ENCODE assay signal across 18 cellular contexts in genomic region chr1:39255212-39255611, GRCh38. TPM values are rescaled to one million over a fixed set of nuclear protein-coding genes. Genes with fewer than 3 reads are reported as not detected.
A peak's percentile ranks its signal among the peaks of the same experiment; 100 is the strongest.
DNase-seq lines count a peak whose midpoint lies in the region; TF ChIP-seq lines count a peak whose summit lies in the region.
"Had no signal": no experiment of that assay in that cellular context is flagged by ENCODE, and none has a peak within 500 bp of the region (broad histone marks: within the 10 kb centered on the region; RNA-seq: fewer than 3 reads in every experiment).

No MANE protein-coding gene starts in this region.

- TF ChIP-seq POLR2A in suprapubic skin (IDR thresholded peaks at IDR 0.05), result no peak

- in situ Hi-C loops in GM23248 (cut with MboI), result no loop called here

- peaks cover 43% of the 10 kb centered on the region for H3K79me2 ChIP-seq in GM23248 (ENCODE audit: insufficient read depth)
- H3K79me2 ChIP-seq in fibroblast of lung (ENCODE audit: control insufficient read depth, insufficient read depth, low read length), result peaks cover 31% of the 10 kb centered on the region
- peaks cover 63% of the 10 kb centered on the region for H3K79me2 ChIP-seq in smooth muscle cell (ENCODE audit: low read depth)

- H3K4me2 ChIP-seq in GM23248 (ENCODE audit: unreplicated experiment) (peak overlapping the region; percentile 36), fibroblast of lung (ENCODE audit: extremely low read depth, insufficient read depth, low read length) (peak overlapping the region; percentile 60), smooth muscle cell (no peak overlapping the region)

- H3K4me3 ChIP-seq in GM23248 (no peak overlapping the region), SJSA1 (no peak overlapping the region), fibroblast of lung (replicated peaks in 1 of 4; ENCODE audit: control extremely low read depth in 1 of 4, insufficient read depth in 1 of 4, low read depth in 3 of 4, low read length in 4 of 4) (no peak overlapping the region), smooth muscle cell (no peak overlapping the region), suprapubic skin (no peak overlapping the region)
- H3K4me3 ChIP-seq: adrenal gland, lower lobe of right lung, SJCRH30, upper lobe of right lung had no signal

- no peak overlapping the region for H2AFZ ChIP-seq in GM23248
- H2AFZ ChIP-seq in fibroblast of lung (ENCODE audit: low read length), result no peak overlapping the region
- no peak overlapping the region for H2AFZ ChIP-seq in smooth muscle cell (ENCODE audit: low read depth)

- H3K9ac ChIP-seq in GM23248 (no peak overlapping the region), fibroblast of lung (ENCODE audit: insufficient read depth, low read length) (no peak overlapping the region), smooth muscle cell (ENCODE audit: low read depth) (peak overlapping the region; percentile 38)

- no peaks in the 10 kb centered on the region for H3K9me2 ChIP-seq in GM23248 (ENCODE audit: insufficient read depth)

- H3K9me3 ChIP-seq in GM23248 (ENCODE audit: low read depth) (no peaks in the 10 kb centered on the region), SJSA1 (replicated peaks) (no peaks in the 10 kb centered on the region), fibroblast of lung (ENCODE audit: control insufficient read depth, insufficient read depth, low read depth, low read length) (no peaks in the 10 kb centered on the region), smooth muscle cell (replicated peaks; ENCODE audit: low read depth) (no peaks in the 10 kb centered on the region), suprapubic skin (no peaks in the 10 kb centered on the region)
- H3K9me3 ChIP-seq: adrenal gland, lower lobe of right lung, SJCRH30, upper lobe of right lung had no signal

- TF ChIP-seq EP300 in suprapubic skin (IDR thresholded peaks at IDR 0.05), result no peak

- TF ChIP-seq CTCF in fibroblast of lung (conservative IDR thresholded peaks at IDR 0.05 in 1 of 2, IDR thresholded peaks at IDR 0.05 in 1 of 2; ENCODE audit: low read depth in 1 of 2, low read length in 2 of 2) (no peak), smooth muscle cell (IDR thresholded peaks at IDR 0.05; ENCODE audit: borderline replicate concordance, insufficient read depth, poor library complexity, severe bottlenecking) (no peak), suprapubic skin (IDR thresholded peaks at IDR 0.05) (no peak)

- H3F3A ChIP-seq in GM23248 (ENCODE audit: insufficient read depth) (peaks cover 11% of the 10 kb centered on the region; the same call in 1 of the 2 replicates), smooth muscle cell (ENCODE audit: low read depth) (peaks cover 3% of the 10 kb centered on the region)

- H3K36me3 ChIP-seq in GM23248 (ENCODE audit: low read depth) (no peaks in the 10 kb centered on the region), SJSA1 (peaks cover 70% of the 10 kb centered on the region), fibroblast of lung (ENCODE audit: control insufficient read depth, insufficient read depth, low read length) (peaks cover 7% of the 10 kb centered on the region), smooth muscle cell (ENCODE audit: low read depth) (peaks cover 9% of the 10 kb centered on the region), suprapubic skin (peaks cover 51% of the 10 kb centered on the region)

- H3K27me3 ChIP-seq in GM23248 (replicated peaks; ENCODE audit: insufficient read depth), result no peaks in the 10 kb centered on the region
- no peaks in the 10 kb centered on the region for H3K27me3 ChIP-seq in SJSA1 (replicated peaks)
- H3K27me3 ChIP-seq in fibroblast of lung (ENCODE audit: control insufficient read depth, insufficient read depth, low read length), result no peaks in the 10 kb centered on the region
- no peaks in the 10 kb centered on the region for H3K27me3 ChIP-seq in smooth muscle cell (ENCODE audit: low read depth)
- no peaks in the 10 kb centered on the region for H3K27me3 ChIP-seq in suprapubic skin
- H3K27me3 ChIP-seq: adrenal gland, SJCRH30, upper lobe of right lung had no signal

- 26 to 27% methylated on average over 1 of the region's 1 CpG for WGBS in GM23248 (ENCODE audit: low coverage in 1 of 2, low lambda C conversion rate in 2 of 2, missing lambda C conversion rate in 2 of 2), 2 experiments
- WGBS in smooth muscle cell (ENCODE audit: low lambda C conversion rate), result 11% methylated on average over 1 of the region's 1 CpG
- WGBS in suprapubic skin, result 44% methylated on average over 1 of the region's 1 CpG

- H4K20me1 ChIP-seq in GM23248 (ENCODE audit: insufficient read depth) (no peaks in the 10 kb centered on the region), fibroblast of lung (ENCODE audit: control insufficient read depth, extremely low read depth, insufficient read depth, low read length) (no peaks in the 10 kb centered on the region), smooth muscle cell (ENCODE audit: low read depth) (peaks cover 69% of the 10 kb centered on the region)

- H3K4me1 ChIP-seq in GM23248 (ENCODE audit: insufficient read depth) (peaks cover 21% of the 10 kb centered on the region), SJSA1 (replicated peaks) (peaks cover 12% of the 10 kb centered on the region), fibroblast of lung (ENCODE audit: control insufficient read depth, extremely low read depth, insufficient read depth, low read length) (peaks cover 13% of the 10 kb centered on the region), smooth muscle cell (ENCODE audit: low read depth) (no peaks in the 10 kb centered on the region), suprapubic skin (peaks cover 7% of the 10 kb centered on the region)
- H3K4me1 ChIP-seq: SJCRH30 had no signal

- H3K27ac ChIP-seq in GM23248 (peak overlapping the region; percentile 15; the same call in 1 of the 2 replicates), SJSA1 (peak overlapping the region; percentile 25), fibroblast of lung (ENCODE audit: insufficient read depth, low read length) (peak overlapping the region; percentile 42), smooth muscle cell (ENCODE audit: low read depth) (peak overlapping the region; percentile 63), suprapubic skin (no peak overlapping the region)
- H3K27ac ChIP-seq: adrenal gland, lower lobe of right lung, SJCRH30, upper lobe of right lung had no signal

- DNase-seq in GM23248 (peak; percentile 45), SJSA1 (ENCODE audit: low read depth in 1 of 2, low spot score in 2 of 2) (no peak), fibroblast of lung (ENCODE audit: low read depth in 2 of 2) (peak in 1 of 2 donors; percentile 63), smooth muscle cell (lab: John Stamatoyannopoulos, UW; ENCODE audit: unreplicated experiment) (no peak), NOMO-1 treated with dmso at 0.1 percent for 144 hours (lab: John Stamatoyannopoulos, UW; ENCODE audit: unreplicated experiment) (no peak), suprapubic skin (ENCODE audit: low spot score in 2 of 2) (no peak), DMS79 treated with DMSO at 0.1 percent for 48 hours (lab: John Stamatoyannopoulos, UW) (no peak)
- no peak for DNase-seq in activated naive CD4-positive, alpha-beta T cell treated with Interleukin-2 at 50 U/mL for 16 hours
- DNase-seq: activated CD4-positive, alpha-beta memory T cell treated with anti-CD3 and anti-CD28 coated beads for 36 hours; activated CD4-positive, CD25-positive, alpha-beta regulatory T cell; activated effector memory CD4-positive, alpha-beta T cell treated with anti-CD3 and anti-CD28 coated beads, Interleukin-2, amount 50 U/mL, for 16 hours; adrenal gland; lower lobe of right lung; NCI-H1930; PC-3; SJCRH30; stimulated activated CD4-positive, alpha-beta T cell treated with anti-CD3 and anti-CD28 coated beads, Interleukin-4, amount 100 ng/mL, for 4 hours; upper lobe of right lung had no signal

RNA-seq across cellular contexts. Expression of gene MACF1, which starts 50.7 kb away (rescaled TPM):
- total RNA-seq in GM23248 (2014; rRNA removed; shearing (Covaris generic)), result 171 and 177 TPM in 2 replicates
- 47.6 and 55.1 TPM in 2 replicates for polyA plus RNA-seq in GM23248 (2016; fragmentation: Nextera tagmentation; extraction: Ambion mirVana)
- total RNA-seq in SJSA1 (2014; rRNA removed; shearing (Covaris generic)), result 147 and 211 TPM in 2 replicates
- 265 and 414 TPM in 2 replicates for total RNA-seq in fibroblast of lung
- 110 and 178 TPM in 2 replicates for polyA plus RNA-seq in fibroblast of lung
- polyA plus RNA-seq in fibroblast of lung (2012), result 116 and 225 TPM in 2 replicates
- 211 and 350 TPM in 2 replicates for polyA minus RNA-seq in fibroblast of lung (ENCODE audit: low replicate concordance)
- total RNA-seq in smooth muscle cell, result 186 and 195 TPM in 2 replicates
- 36.9 and 71.9 TPM in 2 replicates for polyA plus RNA-seq in smooth muscle cell
- total RNA-seq in suprapubic skin, result 100 to 1,000 TPM; 421 to 942 (median 545) TPM
